ENCODE assay signal across 1 cellular context in the genomic region with DNA sequence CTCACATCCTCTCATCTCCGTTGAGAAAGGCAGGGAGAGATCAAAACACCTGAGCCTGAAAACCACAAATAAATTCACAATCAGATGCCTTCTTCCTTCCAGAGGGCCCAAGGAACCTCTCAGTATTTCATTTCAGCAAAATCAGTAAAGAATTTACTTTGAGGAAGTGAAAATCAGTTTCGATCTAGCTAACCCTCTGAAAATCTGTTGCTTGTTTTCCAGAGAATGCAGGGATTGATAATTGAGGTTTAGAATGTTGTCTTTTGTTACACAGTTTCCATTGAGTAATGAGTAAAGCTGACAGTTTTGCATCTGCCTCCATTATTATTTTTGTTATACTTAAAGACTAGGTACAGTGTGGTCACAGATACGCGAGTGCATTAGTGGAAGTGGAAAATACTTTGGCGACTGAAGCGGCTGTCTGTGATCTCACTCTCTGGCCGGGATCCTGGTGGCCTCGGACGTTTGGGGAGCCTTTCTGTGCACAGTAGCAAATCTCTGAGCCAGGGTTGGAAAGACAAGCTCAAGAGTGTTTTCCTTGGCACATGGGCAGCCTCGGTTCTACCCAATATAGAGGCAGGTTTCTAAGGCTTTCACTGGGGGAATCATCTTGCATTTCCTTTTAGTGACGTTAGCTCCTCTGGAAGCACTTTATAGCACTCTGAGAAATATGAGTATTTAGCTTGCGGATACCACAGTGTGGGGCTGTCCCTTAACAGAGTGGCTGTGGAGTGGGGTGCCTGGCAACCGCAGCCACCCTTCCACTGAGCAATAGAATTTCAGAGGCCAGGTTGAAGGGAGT.
TF ChIP-seq lines count a peak whose summit lies in the region.

No MANE protein-coding gene starts in this region.

TF ChIP-seq in H1, 55 proteins besides CTCF, POLR2A, EP300 and RAD21 (continued from another document):
- TF ChIP-seq E2F6 (IDR thresholded peaks at IDR 0.05): no peak
- no peak for TF ChIP-seq SP2 (IDR thresholded peaks at IDR 0.05; ENCODE audit: low read length)
- no peak for TF ChIP-seq SIN3A (conservative IDR thresholded peaks at IDR 0.05 in 1 of 2, IDR thresholded peaks at IDR 0.05 in 1 of 2; ENCODE audit: low read depth in 1 of 2, low read length in 2 of 2)
- no peak for TF ChIP-seq TBP (IDR thresholded peaks at IDR 0.05; ENCODE audit: low read depth, low read length)
- no peak for TF ChIP-seq MAFK (IDR thresholded peaks at IDR 0.05; ENCODE audit: low read depth, low read length)
- TF ChIP-seq PHF8 (conservative IDR thresholded peaks at IDR 0.05; ENCODE audit: low read depth, low read length): no peak
- TF ChIP-seq ASH2L (IDR thresholded peaks at IDR 0.05; ENCODE audit: low read length): no peak
- TF ChIP-seq, protein P1, sequence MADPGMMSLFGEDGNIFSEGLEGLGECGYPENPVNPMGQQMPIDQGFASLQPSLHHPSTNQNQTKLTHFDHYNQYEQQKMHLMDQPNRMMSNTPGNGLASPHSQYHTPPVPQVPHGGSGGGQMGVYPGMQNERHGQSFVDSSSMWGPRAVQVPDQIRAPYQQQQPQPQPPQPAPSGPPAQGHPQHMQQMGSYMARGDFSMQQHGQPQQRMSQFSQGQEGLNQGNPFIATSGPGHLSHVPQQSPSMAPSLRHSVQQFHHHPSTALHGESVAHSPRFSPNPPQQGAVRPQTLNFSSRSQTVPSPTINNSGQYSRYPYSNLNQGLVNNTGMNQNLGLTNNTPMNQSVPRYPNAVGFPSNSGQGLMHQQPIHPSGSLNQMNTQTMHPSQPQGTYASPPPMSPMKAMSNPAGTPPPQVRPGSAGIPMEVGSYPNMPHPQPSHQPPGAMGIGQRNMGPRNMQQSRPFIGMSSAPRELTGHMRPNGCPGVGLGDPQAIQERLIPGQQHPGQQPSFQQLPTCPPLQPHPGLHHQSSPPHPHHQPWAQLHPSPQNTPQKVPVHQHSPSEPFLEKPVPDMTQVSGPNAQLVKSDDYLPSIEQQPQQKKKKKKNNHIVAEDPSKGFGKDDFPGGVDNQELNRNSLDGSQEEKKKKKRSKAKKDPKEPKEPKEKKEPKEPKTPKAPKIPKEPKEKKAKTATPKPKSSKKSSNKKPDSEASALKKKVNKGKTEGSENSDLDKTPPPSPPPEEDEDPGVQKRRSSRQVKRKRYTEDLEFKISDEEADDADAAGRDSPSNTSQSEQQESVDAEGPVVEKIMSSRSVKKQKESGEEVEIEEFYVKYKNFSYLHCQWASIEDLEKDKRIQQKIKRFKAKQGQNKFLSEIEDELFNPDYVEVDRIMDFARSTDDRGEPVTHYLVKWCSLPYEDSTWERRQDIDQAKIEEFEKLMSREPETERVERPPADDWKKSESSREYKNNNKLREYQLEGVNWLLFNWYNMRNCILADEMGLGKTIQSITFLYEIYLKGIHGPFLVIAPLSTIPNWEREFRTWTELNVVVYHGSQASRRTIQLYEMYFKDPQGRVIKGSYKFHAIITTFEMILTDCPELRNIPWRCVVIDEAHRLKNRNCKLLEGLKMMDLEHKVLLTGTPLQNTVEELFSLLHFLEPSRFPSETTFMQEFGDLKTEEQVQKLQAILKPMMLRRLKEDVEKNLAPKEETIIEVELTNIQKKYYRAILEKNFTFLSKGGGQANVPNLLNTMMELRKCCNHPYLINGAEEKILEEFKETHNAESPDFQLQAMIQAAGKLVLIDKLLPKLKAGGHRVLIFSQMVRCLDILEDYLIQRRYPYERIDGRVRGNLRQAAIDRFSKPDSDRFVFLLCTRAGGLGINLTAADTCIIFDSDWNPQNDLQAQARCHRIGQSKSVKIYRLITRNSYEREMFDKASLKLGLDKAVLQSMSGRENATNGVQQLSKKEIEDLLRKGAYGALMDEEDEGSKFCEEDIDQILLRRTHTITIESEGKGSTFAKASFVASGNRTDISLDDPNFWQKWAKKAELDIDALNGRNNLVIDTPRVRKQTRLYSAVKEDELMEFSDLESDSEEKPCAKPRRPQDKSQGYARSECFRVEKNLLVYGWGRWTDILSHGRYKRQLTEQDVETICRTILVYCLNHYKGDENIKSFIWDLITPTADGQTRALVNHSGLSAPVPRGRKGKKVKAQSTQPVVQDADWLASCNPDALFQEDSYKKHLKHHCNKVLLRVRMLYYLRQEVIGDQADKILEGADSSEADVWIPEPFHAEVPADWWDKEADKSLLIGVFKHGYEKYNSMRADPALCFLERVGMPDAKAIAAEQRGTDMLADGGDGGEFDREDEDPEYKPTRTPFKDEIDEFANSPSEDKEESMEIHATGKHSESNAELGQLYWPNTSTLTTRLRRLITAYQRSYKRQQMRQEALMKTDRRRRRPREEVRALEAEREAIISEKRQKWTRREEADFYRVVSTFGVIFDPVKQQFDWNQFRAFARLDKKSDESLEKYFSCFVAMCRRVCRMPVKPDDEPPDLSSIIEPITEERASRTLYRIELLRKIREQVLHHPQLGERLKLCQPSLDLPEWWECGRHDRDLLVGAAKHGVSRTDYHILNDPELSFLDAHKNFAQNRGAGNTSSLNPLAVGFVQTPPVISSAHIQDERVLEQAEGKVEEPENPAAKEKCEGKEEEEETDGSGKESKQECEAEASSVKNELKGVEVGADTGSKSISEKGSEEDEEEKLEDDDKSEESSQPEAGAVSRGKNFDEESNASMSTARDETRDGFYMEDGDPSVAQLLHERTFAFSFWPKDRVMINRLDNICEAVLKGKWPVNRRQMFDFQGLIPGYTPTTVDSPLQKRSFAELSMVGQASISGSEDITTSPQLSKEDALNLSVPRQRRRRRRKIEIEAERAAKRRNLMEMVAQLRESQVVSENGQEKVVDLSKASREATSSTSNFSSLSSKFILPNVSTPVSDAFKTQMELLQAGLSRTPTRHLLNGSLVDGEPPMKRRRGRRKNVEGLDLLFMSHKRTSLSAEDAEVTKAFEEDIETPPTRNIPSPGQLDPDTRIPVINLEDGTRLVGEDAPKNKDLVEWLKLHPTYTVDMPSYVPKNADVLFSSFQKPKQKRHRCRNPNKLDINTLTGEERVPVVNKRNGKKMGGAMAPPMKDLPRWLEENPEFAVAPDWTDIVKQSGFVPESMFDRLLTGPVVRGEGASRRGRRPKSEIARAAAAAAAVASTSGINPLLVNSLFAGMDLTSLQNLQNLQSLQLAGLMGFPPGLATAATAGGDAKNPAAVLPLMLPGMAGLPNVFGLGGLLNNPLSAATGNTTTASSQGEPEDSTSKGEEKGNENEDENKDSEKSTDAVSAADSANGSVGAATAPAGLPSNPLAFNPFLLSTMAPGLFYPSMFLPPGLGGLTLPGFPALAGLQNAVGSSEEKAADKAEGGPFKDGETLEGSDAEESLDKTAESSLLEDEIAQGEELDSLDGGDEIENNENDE (IDR thresholded peaks at IDR 0.05; ENCODE audit: insufficient replicate concordance, low read length): no peak
- TF ChIP-seq TAF1 (IDR thresholded peaks at IDR 0.05; ENCODE audit: low read depth, low read length): no peak
- no peak for TF ChIP-seq SP1 (IDR thresholded peaks at IDR 0.05; ENCODE audit: low read depth, low read length)
TF ChIP-seq in H1: peak in this region for 0.
